Comparison of ENCODE assay signal across 22 cellular contexts in the genomic region with DNA sequence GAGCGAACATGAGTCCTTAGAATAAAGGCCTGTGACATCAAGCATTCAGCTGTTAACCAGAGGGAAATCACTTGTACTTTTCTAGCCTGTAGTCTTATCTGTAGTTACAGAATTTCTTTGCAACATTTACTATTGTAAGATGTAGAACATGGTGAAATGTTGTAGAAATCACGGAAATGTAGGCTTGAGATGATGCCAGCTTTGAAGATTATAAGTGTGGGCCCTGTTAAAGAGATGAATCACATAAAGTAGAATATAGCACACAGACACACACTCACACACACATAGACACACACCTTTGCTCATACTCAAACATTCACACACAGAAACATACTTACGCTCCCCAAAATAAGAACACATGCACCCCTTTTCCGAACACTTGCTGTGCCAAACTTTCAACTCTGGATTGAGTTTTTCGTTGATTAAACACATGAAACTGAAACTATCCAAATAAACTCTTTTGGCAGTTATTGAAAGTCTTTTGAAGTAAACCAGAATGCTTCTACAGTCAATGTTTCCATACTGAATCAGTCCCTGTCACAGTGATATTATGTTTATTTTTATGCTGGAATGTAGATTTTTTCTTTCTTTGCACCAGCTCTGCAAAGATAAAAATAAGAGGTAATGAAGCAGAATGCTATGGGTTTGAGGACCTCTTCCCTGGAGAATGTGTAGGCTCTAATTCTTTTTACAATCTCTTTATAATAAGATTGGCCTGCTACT.
DNase-seq lines count a peak whose midpoint lies in the region; ATAC-seq, FAIRE-seq and TF ChIP-seq lines count a peak whose summit lies in the region.
"Had no signal": no experiment of that assay in that cellular context is flagged by ENCODE, and none has a peak within 500 bp of the region (broad histone marks: within the 10 kb centered on the region; RNA-seq: fewer than 3 reads in every experiment).

No MANE protein-coding gene starts in this region.

- CTCF ChIA-PET in SK-N-SH (lab: Yijun Ruan, JAX) (no interaction called here), K562 (lab: Yijun Ruan, JAX; ENCODE audit: low intra/inter-chr PET ratio) (no interaction called here)

- POLR2A ChIA-PET in SK-N-SH (lab: Yijun Ruan, JAX): no interaction called here
- POLR2A ChIA-PET in K562 (lab: Yijun Ruan, JAX): no interaction called here

- TF ChIP-seq POLR2A in K562 (conservative IDR thresholded peaks at IDR 0.05): no peak

- H3K4me2 ChIP-seq in SK-N-SH (peak overlapping the region; percentile 49; the same call in 1 of the 2 replicates), K562 (ENCODE audit: insufficient read depth, low read length) (no peak overlapping the region)

- H3K27ac ChIP-seq in SK-N-SH (ENCODE audit: low read depth in 2 of 2, low read length in 1 of 2): no peak overlapping the region
- H3K27ac ChIP-seq in K562 (ENCODE audit: extremely low read depth, low read depth, low read length): no peak overlapping the region
- H3K27ac ChIP-seq: 22Rv1, dorsolateral prefrontal cortex, neutrophil, tibial artery had no signal

- no peaks in the 10 kb centered on the region; the same call in 1 of the 2 replicates for H3K27me3 ChIP-seq in SK-N-SH (ENCODE audit: insufficient read depth)
- H3K27me3 ChIP-seq in K562 (ENCODE audit: control insufficient read depth in 2 of 2, insufficient read depth in 2 of 2, low read length in 2 of 2): no peaks in the 10 kb centered on the region
- H3K27me3 ChIP-seq: dorsolateral prefrontal cortex, neutrophil, tibial artery had no signal

- H3K79me2 ChIP-seq in SK-N-SH (ENCODE audit: insufficient read depth): no peaks in the 10 kb centered on the region
- H3K79me2 ChIP-seq in K562 (ENCODE audit: control insufficient read depth, insufficient read depth, low read length): no peaks in the 10 kb centered on the region

- FAIRE-seq in K562 (lab: Jason Lieb, UNC): peak; percentile 15

- no peak for TF ChIP-seq RAD21 in SK-N-SH (IDR thresholded peaks at IDR 0.05; ENCODE audit: low read length)
- no peak for TF ChIP-seq RAD21 in K562 (CRISPR knock-in tag; conservative IDR thresholded peaks at IDR 0.05 in 1 of 2, IDR thresholded peaks at IDR 0.05 in 1 of 2)

- no TSS peak for BruUV-seq in K562 (replicated peaks; lab: Mats Ljungman, UMichigan)

- no peak; the same call in none of the 3 replicates for ATAC-seq in SK-N-SH treated with all-trans-retinoic acid at 6 μM for 48 hours
- ATAC-seq in K562: no peak
- ATAC-seq: Panc1 had no signal

- TF ChIP-seq EP300 in SK-N-SH (IDR thresholded peaks at IDR 0.05; ENCODE audit: borderline replicate concordance in 1 of 2, low read depth in 1 of 2, low read length in 1 of 2) (no peak), K562 (IDR thresholded peaks at IDR 0.05; ENCODE audit: low read length) (no peak)

- intact Hi-C loops in K562 (cut with micrococcal nuclease): no loop called here

- peaks cover 4% of the 10 kb centered on the region for H3F3A ChIP-seq in SK-N-SH (replicated peaks; ENCODE audit: insufficient read depth)

- DNase-seq in SK-N-SH: no peak
- no peak for DNase-seq in K562 (ENCODE audit: extremely low read depth in 1 of 4, low spot score in 3 of 4)
- DNase-seq in foreskin fibroblast: peak; percentile 39 to 54
- DNase-seq in activated CD4-positive, alpha-beta T cell treated with anti-CD3 and anti-CD28 coated beads for 4 hours: no peak
- DNase-seq in SHP77 (lab: John Stamatoyannopoulos, UW): no peak
- no peak for DNase-seq in nucleus accumbens (lab: John Stamatoyannopoulos, UW)
- no peak for DNase-seq in globus pallidus (ENCODE audit: low spot score)
- DNase-seq: activated CD4-positive, alpha-beta T cell treated with anti-CD3 and anti-CD28 coated beads, Interleukin-2, amount 10 ng/mL, durations not matched to agents 24 days and 14 days; activated CD8-positive, alpha-beta memory T cell treated with anti-CD3 and anti-CD28 coated beads, Interleukin-2, amount 50 U/mL, for 48 hours; activated gamma-delta T cell; CD4-positive, CD25-positive, alpha-beta regulatory T cell; DMS79; dorsolateral prefrontal cortex; Kasumi-1; NCI-H146; stimulated activated CD4-positive, alpha-beta T cell treated with anti-CD3 and anti-CD28 coated beads, Interleukin-4, amount 100 ng/mL, for 4 hours; stimulated activated CD8-positive, alpha-beta memory T cell treated with anti-CD3 and anti-CD28 coated beads, Interleukin-4, amount 100 ng/mL, for 48 hours; tibial artery had no signal

- H4K20me1 ChIP-seq in SK-N-SH (ENCODE audit: insufficient read depth) (no peaks in the 10 kb centered on the region), K562 (replicated peaks; ENCODE audit: control insufficient read depth, insufficient read depth, low read length) (no peaks in the 10 kb centered on the region)

- H3K4me3 ChIP-seq in SK-N-SH (ENCODE audit: low read depth in 2 of 2, low read length in 1 of 2): peak overlapping the region in 1 of 2 experiments; percentile 16; a peak in 1 of 4 replicates
- no peak overlapping the region for H3K4me3 ChIP-seq in K562
- H3K4me3 ChIP-seq in foreskin fibroblast (ENCODE audit: low read depth in 1 of 2, low read length in 2 of 2): no peak overlapping the region
- H3K4me3 ChIP-seq: dorsolateral prefrontal cortex, tibial artery had no signal

- no peaks in the 10 kb centered on the region for H3K9me1 ChIP-seq in K562 (ENCODE audit: control insufficient read depth, insufficient read depth, low read length)

- no peaks in the 10 kb centered on the region for H3K9me3 ChIP-seq in SK-N-SH
- H3K9me3 ChIP-seq in K562 (replicated peaks; ENCODE audit: control insufficient read depth, insufficient read depth, low read depth, low read length): no peaks in the 10 kb centered on the region
- H3K9me3 ChIP-seq: neutrophil, tibial artery had no signal

- 13% methylated on average over 5 of the region's 5 CpGs for WGBS in SK-N-SH (ENCODE audit: low lambda C conversion rate)
- WGBS in K562 (ENCODE audit: insufficient coverage, low coverage, missing lambda C conversion rate): 2% methylated on average over 5 of the region's 5 CpGs

- H3K9me2 ChIP-seq in SK-N-SH: no peaks in the 10 kb centered on the region

- no peak overlapping the region for H3K9ac ChIP-seq in SK-N-SH
- no peak overlapping the region for H3K9ac ChIP-seq in K562 (ENCODE audit: insufficient read depth in 1 of 2, low read depth in 2 of 2, low read length in 2 of 2)

- H3K4me1 ChIP-seq in SK-N-SH (ENCODE audit: control insufficient read depth in 1 of 2, insufficient read depth in 2 of 2, low read depth in 1 of 2, low read length in 1 of 2): 0 out of 4 replicates have a peak, but pooled peaks cover 0 to 6% of the 10 kb centered on the region in 2 experiments
- H3K4me1 ChIP-seq in K562 (replicated peaks in 1 of 2; ENCODE audit: control insufficient read depth in 2 of 2, insufficient read depth in 2 of 2, low read length in 2 of 2): no peaks in the 10 kb centered on the region

- no peaks in the 10 kb centered on the region for H3K36me3 ChIP-seq in SK-N-SH (replicated peaks in 1 of 2; ENCODE audit: control insufficient read depth in 1 of 2, insufficient read depth in 2 of 2, low read length in 1 of 2)
- H3K36me3 ChIP-seq in K562 (ENCODE audit: control insufficient read depth, insufficient read depth, low read length): no peaks in the 10 kb centered on the region
- H3K36me3 ChIP-seq: neutrophil, tibial artery had no signal

- no peak overlapping the region for H2AFZ ChIP-seq in SK-N-SH (ENCODE audit: low read depth)
- H2AFZ ChIP-seq in K562 (ENCODE audit: low read depth, low read length): no peak overlapping the region

- in situ Hi-C loops in K562 (cut with MboI): no loop called here

- no peak for TF ChIP-seq CTCF in SK-N-SH (IDR thresholded peaks at IDR 0.05)
- no peak for TF ChIP-seq CTCF in K562 (IDR thresholded peaks at IDR 0.05 in 2 of 3, conservative IDR thresholded peaks at IDR 0.05 in 1 of 3; ENCODE audit: insufficient read depth in 2 of 3, low read depth in 1 of 3, low read length in 3 of 3)
- no peak for TF ChIP-seq CTCF in foreskin fibroblast (IDR thresholded peaks at IDR 0.05; ENCODE audit: low read depth, low read length)

TF ChIP-seq in SK-N-SH, 30 proteins besides CTCF, POLR2A, EP300 and RAD21 (continues in another document):
- no peak for TF ChIP-seq GABPA (IDR thresholded peaks at IDR 0.05; ENCODE audit: low read depth)
- TF ChIP-seq EZH2phosphoT487 (IDR thresholded peaks at IDR 0.05; ENCODE audit: borderline replicate concordance, low read depth): no peak
- TF ChIP-seq RXRA (IDR thresholded peaks at IDR 0.05; ENCODE audit: borderline replicate concordance, low read depth): no peak

TF ChIP-seq in SK-N-SH treated with all-trans-retinoic acid at 6 μM for 48 hours, 23 proteins besides CTCF, POLR2A, EP300 and RAD21 (continues in another document):
- TF ChIP-seq ZNF8 (CRISPR knock-in tag; IDR thresholded peaks at IDR 0.05) (no peak), TCF4 (CRISPR knock-in tag; IDR thresholded peaks at IDR 0.05; ENCODE audit: borderline replicate concordance) (no peak), CREB5 (CRISPR knock-in tag; IDR thresholded peaks at IDR 0.05; ENCODE audit: low read depth) (no peak), ISL1 (CRISPR knock-in tag; IDR thresholded peaks at IDR 0.05) (no peak)

TF ChIP-seq in K562, 482 proteins besides CTCF, POLR2A, EP300 and RAD21 (continues in another document):
- TF ChIP-seq PURB (CRISPR knock-in tag; IDR thresholded peaks at IDR 0.05; ENCODE audit: low read depth): no peak

Comparison
In these comparisons a context has a peak if more than half of its experiments do, and no peak if none do; other contexts are left out.
1. DNase-seq: peak in foreskin fibroblast (2 of 2); none in SK-N-SH (single experiment), K562 (0 of 4), activated CD4-positive, alpha-beta T cell treated with anti-CD3 and anti-CD28 coated beads for 4 hours (0 of 2), SHP77 (0 of 2), nucleus accumbens (0 of 56) and globus pallidus (single experiment).